ENCODE assay signal across 2 cellular contexts in genomic region chr5:9971301-9971700, GRCh38.
TF ChIP-seq lines count a peak whose summit lies in the region.

No MANE protein-coding gene starts in this region.

TF ChIP-seq in GM23338, 12 proteins besides CTCF, POLR2A, EP300 and RAD21:
- TF ChIP-seq ZNF114 (CRISPR knock-in tag; IDR thresholded peaks at IDR 0.05) (no peak), NANOG (IDR thresholded peaks at IDR 0.05; ENCODE audit: borderline replicate concordance) (no peak), REST (IDR thresholded peaks at IDR 0.05; ENCODE audit: unreplicated experiment) (no peak), EZH2 (IDR thresholded peaks at IDR 0.05; ENCODE audit: low read depth, unreplicated experiment) (no peak), POLR2AphosphoS5 (IDR thresholded peaks at IDR 0.05; ENCODE audit: low read depth) (no peak), EZH2phosphoT487 (IDR thresholded peaks at IDR 0.05; ENCODE audit: unreplicated experiment) (no peak)
- TF ChIP-seq, protein P1, sequence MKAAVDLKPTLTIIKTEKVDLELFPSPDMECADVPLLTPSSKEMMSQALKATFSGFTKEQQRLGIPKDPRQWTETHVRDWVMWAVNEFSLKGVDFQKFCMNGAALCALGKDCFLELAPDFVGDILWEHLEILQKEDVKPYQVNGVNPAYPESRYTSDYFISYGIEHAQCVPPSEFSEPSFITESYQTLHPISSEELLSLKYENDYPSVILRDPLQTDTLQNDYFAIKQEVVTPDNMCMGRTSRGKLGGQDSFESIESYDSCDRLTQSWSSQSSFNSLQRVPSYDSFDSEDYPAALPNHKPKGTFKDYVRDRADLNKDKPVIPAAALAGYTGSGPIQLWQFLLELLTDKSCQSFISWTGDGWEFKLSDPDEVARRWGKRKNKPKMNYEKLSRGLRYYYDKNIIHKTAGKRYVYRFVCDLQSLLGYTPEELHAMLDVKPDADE (IDR thresholded peaks at IDR 0.05) = no peak

TF ChIP-seq in H1, 55 proteins besides CTCF, POLR2A, EP300 and RAD21:
- TF ChIP-seq TBP (IDR thresholded peaks at IDR 0.05; ENCODE audit: low read depth, low read length) = no peak
- no peak for TF ChIP-seq BACH1 (IDR thresholded peaks at IDR 0.05; ENCODE audit: low read length)
- TF ChIP-seq, protein P2, sequence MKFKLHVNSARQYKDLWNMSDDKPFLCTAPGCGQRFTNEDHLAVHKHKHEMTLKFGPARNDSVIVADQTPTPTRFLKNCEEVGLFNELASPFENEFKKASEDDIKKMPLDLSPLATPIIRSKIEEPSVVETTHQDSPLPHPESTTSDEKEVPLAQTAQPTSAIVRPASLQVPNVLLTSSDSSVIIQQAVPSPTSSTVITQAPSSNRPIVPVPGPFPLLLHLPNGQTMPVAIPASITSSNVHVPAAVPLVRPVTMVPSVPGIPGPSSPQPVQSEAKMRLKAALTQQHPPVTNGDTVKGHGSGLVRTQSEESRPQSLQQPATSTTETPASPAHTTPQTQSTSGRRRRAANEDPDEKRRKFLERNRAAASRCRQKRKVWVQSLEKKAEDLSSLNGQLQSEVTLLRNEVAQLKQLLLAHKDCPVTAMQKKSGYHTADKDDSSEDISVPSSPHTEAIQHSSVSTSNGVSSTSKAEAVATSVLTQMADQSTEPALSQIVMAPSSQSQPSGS (IDR thresholded peaks at IDR 0.05; ENCODE audit: low read length) = no peak
- no peak for TF ChIP-seq HDAC2 (IDR thresholded peaks at IDR 0.05; ENCODE audit: borderline replicate concordance in 1 of 2, low read depth in 2 of 2, low read length in 2 of 2)
- no peak for TF ChIP-seq POLR2AphosphoS5 (IDR thresholded peaks at IDR 0.05; ENCODE audit: low read depth, low read length)
- no peak for TF ChIP-seq TAF1 (IDR thresholded peaks at IDR 0.05; ENCODE audit: low read depth, low read length)
- no peak for TF ChIP-seq SRF (IDR thresholded peaks at IDR 0.05; ENCODE audit: low read depth, low read length)
- no peak for TF ChIP-seq SP2 (IDR thresholded peaks at IDR 0.05; ENCODE audit: low read length)
- TF ChIP-seq KDM5A (IDR thresholded peaks at IDR 0.05; ENCODE audit: low read length) = no peak
- TF ChIP-seq SUZ12 (IDR thresholded peaks at IDR 0.05; ENCODE audit: low read length) = no peak
- no peak for TF ChIP-seq TCF12 (IDR thresholded peaks at IDR 0.05; ENCODE audit: low read depth, low read length)
- TF ChIP-seq JUN (IDR thresholded peaks at IDR 0.05; ENCODE audit: low read depth, low read length) = no peak
- TF ChIP-seq EZH2 (IDR thresholded peaks at IDR 0.05; ENCODE audit: low read depth, low read length, severe bottlenecking) = no peak
- no peak for TF ChIP-seq SP4 (IDR thresholded peaks at IDR 0.05; ENCODE audit: low read length)
- TF ChIP-seq TEAD4 (IDR thresholded peaks at IDR 0.05; ENCODE audit: low read depth, low read length) = no peak
- no peak for TF ChIP-seq CBX5 (IDR thresholded peaks at IDR 0.05; ENCODE audit: low read depth, low read length)
TF ChIP-seq in H1: peak in this region for 0.
